ENCODE assay signal across 21 cellular contexts in the genomic region with DNA sequence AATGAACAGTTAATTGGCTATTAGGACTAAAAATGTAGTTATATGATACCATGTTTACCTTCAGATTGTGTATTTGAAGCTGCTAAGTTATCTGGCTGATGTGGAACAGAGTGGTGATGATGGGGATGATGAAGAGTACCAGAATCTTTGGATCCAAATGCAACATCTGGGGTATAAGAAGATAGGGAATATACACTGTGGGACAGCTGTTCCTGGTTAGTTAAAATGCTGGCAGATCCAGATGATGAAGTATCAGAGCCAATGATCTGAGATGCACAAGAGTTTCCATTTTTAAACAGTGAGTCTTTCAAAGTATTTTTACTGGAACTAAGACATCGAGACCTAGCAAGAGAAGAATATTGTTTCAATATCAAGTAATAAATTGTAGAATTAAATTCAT. TPM values are rescaled to one million over a fixed set of nuclear protein-coding genes. Genes with fewer than 3 reads are reported as not detected.
DNase-seq lines count a peak whose midpoint lies in the region; ATAC-seq, FAIRE-seq and TF ChIP-seq lines count a peak whose summit lies in the region.
"Had no signal": no experiment of that assay in that cellular context is flagged by ENCODE, and none has a peak within 500 bp of the region (broad histone marks: within the 10 kb centered on the region; RNA-seq: fewer than 3 reads in every experiment).

No MANE protein-coding gene starts in this region.

- H3K9me3 ChIP-seq in GM12878 (replicated peaks; ENCODE audit: control insufficient read depth, insufficient read depth, low read length), result no peaks in the 10 kb centered on the region
- H3K9me3 ChIP-seq: A549, BE2C had no signal

- peak; percentile 44 for FAIRE-seq in GM12878 (lab: Jason Lieb, UNC)
- FAIRE-seq: A549, G401.6, GM12892, GM18507 had no signal

- peaks cover 0 to 29% of the 10 kb centered on the region in 2 experiments; a peak in 3 of 4 replicates for H3K36me3 ChIP-seq in GM12878 (ENCODE audit: control insufficient read depth in 2 of 2, insufficient read depth in 2 of 2, low read length in 1 of 2)

- SMC1A ChIA-PET in GM12878 (lab: Charles Lee; ENCODE audit: uncharacterized antibody, unreplicated experiment), result interaction anchor here (0.9 to 1.3 kb wide), 2 partner anchors 25 to 29 kb away, joined by 3 to 4 read pairs; no protein-coding TSS in a partner anchor

- no peak overlapping the region for H3K4me2 ChIP-seq in GM12878 (ENCODE audit: control insufficient read depth, insufficient read depth)
- H3K4me2 ChIP-seq: A549, BLaER1 had no signal

- H3K4me1 Mint-ChIP-seq in activated naive CD4-positive, alpha-beta T cell treated with anti-CD3 and anti-CD28 coated beads, Interleukin-2, amount 10 ng/mL, durations not matched to agents 7 days and 5 days, result no peaks in the 10 kb centered on the region
- H3K4me1 Mint-ChIP-seq: CD4-positive, alpha-beta memory T cell; CD8-positive, alpha-beta memory T cell had no signal

- DNase-seq in AG10803 (ENCODE audit: low read depth), result peak; percentile 6
- DNase-seq in GM12878 (ENCODE audit: low read depth, low spot score), result no peak
- DNase-seq in fibroblast of peridontal ligament (ENCODE audit: extremely low read depth), result peak; percentile 27
- no peak for DNase-seq in activated naive CD4-positive, alpha-beta T cell treated with anti-CD3 and anti-CD28 coated beads, Interleukin-2, amount 10 ng/mL, durations not matched to agents 7 days and 5 days
- DNase-seq in stimulated activated CD4-positive, alpha-beta T cell treated with anti-CD3 and anti-CD28 coated beads, Interleukin-4, amount 100 ng/mL, for 24 hours, result no peak
- DNase-seq in hippocampal formation (lab: John Stamatoyannopoulos, UW), result no peak
- DNase-seq: BE2C; C1 segment of cervical spinal cord; CD4-positive, alpha-beta memory T cell; CD4-positive, CD25-positive, alpha-beta regulatory T cell; CD8-positive, alpha-beta memory T cell; COR-L47; DMS79 treated with DMSO at 0.1 percent for 48 hours; GF-D8 had no signal

- H3K9ac ChIP-seq in GM12878 (ENCODE audit: control insufficient read depth, insufficient read depth, low read length), result no peak overlapping the region
- H3K9ac ChIP-seq: BLaER1 had no signal

- no peaks in the 10 kb centered on the region for H3K4me1 ChIP-seq in GM12878 (ENCODE audit: control insufficient read depth, insufficient read depth, low read length)
- H3K4me1 ChIP-seq: A549, BE2C, BLaER1 had no signal

- no peaks in the 10 kb centered on the region for H3K79me2 ChIP-seq in GM12878 (ENCODE audit: control insufficient read depth, insufficient read depth, low read length)

- TF ChIP-seq POLR2A in GM12878 (IDR thresholded peaks at IDR 0.05; ENCODE audit: low read depth, low read length), result no peak

- TF ChIP-seq EP300 in GM12878 (IDR thresholded peaks at IDR 0.05; ENCODE audit: borderline replicate concordance in 1 of 2, control insufficient read depth in 1 of 2, low read depth in 2 of 2, low read length in 2 of 2), result no peak

- no peaks in the 10 kb centered on the region for H3K27me3 ChIP-seq in GM12878 (replicated peaks in 1 of 2; ENCODE audit: control insufficient read depth in 2 of 2, insufficient read depth in 2 of 2, low read length in 1 of 2)
- H3K27me3 ChIP-seq: BE2C, BLaER1 had no signal

- H3K4me3 Mint-ChIP-seq in activated naive CD4-positive, alpha-beta T cell treated with anti-CD3 and anti-CD28 coated beads, Interleukin-2, amount 10 ng/mL, durations not matched to agents 7 days and 5 days, result no peak overlapping the region
- H3K4me3 Mint-ChIP-seq: CD14-positive monocyte; CD4-positive, alpha-beta memory T cell; CD4-positive, CD25-positive, alpha-beta regulatory T cell; CD8-positive, alpha-beta memory T cell had no signal

- POLR2A ChIA-PET in GM12878 (lab: Charles Lee), result no interaction called here

- intact Hi-C loops in GM12878 (cut with micrococcal nuclease; ENCODE audit: unreplicated experiment), result no loop called here

- no peak overlapping the region for H3K4me3 ChIP-seq in AG10803 (ENCODE audit: low read length)
- H3K4me3 ChIP-seq in GM12878, result no peak overlapping the region
- H3K4me3 ChIP-seq: A549, BLaER1 had no signal

- TF ChIP-seq RAD21 in GM12878 (IDR thresholded peaks at IDR 0.05; ENCODE audit: insufficient read depth, low read depth, low read length), result no peak

- no peak overlapping the region for H3K27ac ChIP-seq in GM12878 (ENCODE audit: control insufficient read depth, insufficient read depth)
- H3K27ac ChIP-seq: 22Rv1, A549, BLaER1 had no signal

- RAD21 ChIA-PET in GM12878 (lab: Charles Lee; ENCODE audit: unreplicated experiment), result no interaction called here

- no TSS peak for BruUV-seq in GM12878 (replicated peaks; lab: Mats Ljungman, UMichigan)

- no peak for ATAC-seq in GM12878
- ATAC-seq: A549 had no signal

- no peak overlapping the region for H2AFZ ChIP-seq in GM12878 (ENCODE audit: control insufficient read depth, low read depth, low read length)

- no peak overlapping the region for H3K27ac Mint-ChIP-seq in activated naive CD4-positive, alpha-beta T cell treated with anti-CD3 and anti-CD28 coated beads, Interleukin-2, amount 10 ng/mL, durations not matched to agents 7 days and 5 days
- H3K27ac Mint-ChIP-seq: CD4-positive, CD25-positive, alpha-beta regulatory T cell had no signal

- peaks cover 43% of the 10 kb centered on the region for H3K36me3 Mint-ChIP-seq in activated naive CD4-positive, alpha-beta T cell treated with anti-CD3 and anti-CD28 coated beads, Interleukin-2, amount 10 ng/mL, durations not matched to agents 7 days and 5 days

- CTCF ChIA-PET in GM12878 (lab: Yijun Ruan, JAX), result interaction anchor here (1.2 kb wide), 1 partner anchor 115 kb away, joined by 5 read pairs; no protein-coding TSS in a partner anchor
- CTCF ChIA-PET in activated naive CD4-positive, alpha-beta T cell treated with anti-CD3 and anti-CD28 coated beads, Interleukin-2, amount 10 ng/mL, durations not matched to agents 7 days and 5 days (lab: Charles Lee), result no interaction called here

- H3K9me3 Mint-ChIP-seq in activated naive CD4-positive, alpha-beta T cell treated with anti-CD3 and anti-CD28 coated beads, Interleukin-2, amount 10 ng/mL, durations not matched to agents 7 days and 5 days, result no peaks in the 10 kb centered on the region
- H3K9me3 Mint-ChIP-seq: CD4-positive, alpha-beta memory T cell; CD8-positive, alpha-beta memory T cell had no signal

- no peak for TF ChIP-seq CTCF in AG10803 (conservative IDR thresholded peaks at IDR 0.05; ENCODE audit: low read length)
- TF ChIP-seq CTCF in GM12878 (IDR thresholded peaks at IDR 0.05 in 2 of 3, conservative IDR thresholded peaks at IDR 0.05 in 1 of 3; ENCODE audit: control insufficient read depth in 2 of 3, extremely low read depth in 1 of 3, insufficient read depth in 1 of 3, low read depth in 3 of 3, low read length in 3 of 3), result no peak

- in situ Hi-C loops in GM12878 (cut with MboI), result no loop called here

- no peaks in the 10 kb centered on the region for H3K27me3 Mint-ChIP-seq in activated naive CD4-positive, alpha-beta T cell treated with anti-CD3 and anti-CD28 coated beads, Interleukin-2, amount 10 ng/mL, durations not matched to agents 7 days and 5 days
- H3K27me3 Mint-ChIP-seq: CD4-positive, alpha-beta memory T cell; CD4-positive, CD25-positive, alpha-beta regulatory T cell; CD8-positive, alpha-beta memory T cell had no signal

- WGBS in GM12878 (ENCODE audit: insufficient coverage, insufficient replicate concordance, low lambda C conversion rate, missing lambda C conversion rate), result 100% methylated on average over 1 of the region's 1 CpG

- H4K20me1 ChIP-seq in GM12878 (ENCODE audit: control insufficient read depth, insufficient read depth), result no peaks in the 10 kb centered on the region
- H4K20me1 ChIP-seq: BLaER1 had no signal

TF ChIP-seq in GM12878, 131 proteins besides CTCF, POLR2A, EP300 and RAD21:
- no peak for TF ChIP-seq ZNF24 (IDR thresholded peaks at IDR 0.05)
- TF ChIP-seq POLR2AphosphoS5 (IDR thresholded peaks at IDR 0.05; ENCODE audit: low read length), result no peak

RNA-seq across cellular contexts. Expression of a gene that starts 31.6 kb away (rescaled TPM):
- total RNA-seq in GM12878 (2013; cell fraction: nucleolus; rRNA removed), result 79.4 and 95.8 TPM in 2 replicates
- 30.0 and 35.9 TPM in 2 replicates for total RNA-seq in GM12878 (2014; rRNA removed)
- 36.1 and 41.1 TPM in 2 replicates for total RNA-seq in GM12878 (2014; rRNA removed; fragmentation: Illumina TruSeq; extraction: Trizol)
- 28.2 and 29.4 TPM in 2 replicates for total RNA-seq in GM12878 (2021)
- polyA plus RNA-seq in GM12878 (2011; ENCODE audit: low read depth), result 5.3 TPM
- 52.4 and 54.4 TPM in 2 replicates for polyA plus RNA-seq in GM12878 (2011; rRNA removed)
- 20.8 and 25.5 TPM in 2 replicates for polyA plus RNA-seq in GM12878 (2011; cell fraction: cytosol; rRNA removed)
- polyA plus RNA-seq in GM12878 (2011; cell fraction: nucleus; rRNA removed), result 17.9 and 23.1 TPM in 2 replicates
- 9.5 and 9.9 TPM in 2 replicates for polyA plus RNA-seq in GM12878 (2012)
- polyA plus RNA-seq in GM12878 (2014; fragmentation: Illumina TruSeq; extraction: Trizol), result 34.8 and 39.8 TPM in 2 replicates
- 10 to 100 TPM in 1 of 2 experiments, 1 to 10 TPM in 1; 8.1 to 12.5 TPM for polyA plus RNA-seq in GM12878 (2014; fragmentation: Nextera tagmentation; extraction: Ambion mirVana)
- polyA plus RNA-seq in GM12878 (2014; rRNA removed), result 17.3 and 21.2 TPM in 2 replicates
- polyA plus RNA-seq in GM12878 (2016; fragmentation: Nextera tagmentation; extraction: Ambion mirVana), result 10 to 100 TPM; 21.4 to 23.9 TPM
- polyA minus RNA-seq in GM12878 (2011; rRNA and poly(A)+ RNA removed), result 48.7 and 65.6 TPM in 2 replicates
- polyA minus RNA-seq in GM12878 (2011; cell fraction: cytosol; rRNA and poly(A)+ RNA removed), result 14.8 and 20.3 TPM in 2 replicates
- 26.7 and 42.0 TPM in 2 replicates for polyA minus RNA-seq in GM12878 (2011; cell fraction: nucleus; rRNA and poly(A)+ RNA removed)

RNA-seq across cellular contexts. Expression of a gene that starts 44.9 kb away (rescaled TPM):
- total RNA-seq in GM12878 (2013; cell fraction: nucleolus; rRNA removed), result 107 and 125 TPM in 2 replicates
- total RNA-seq in GM12878 (2014; rRNA removed) (59.6 and 62.8 TPM in 2 replicates), GM12878 (2014; rRNA removed; fragmentation: Illumina TruSeq; extraction: Trizol) (55.4 and 56.6 TPM in 2 replicates), GM12878 (2021) (77.5 and 80.0 TPM in 2 replicates)
- polyA plus RNA-seq in GM12878 (2011; ENCODE audit: low read depth), result 56.2 TPM
- polyA plus RNA-seq in GM12878 (2011; rRNA removed) (52.7 and 65.0 TPM in 2 replicates), GM12878 (2014; fragmentation: Illumina TruSeq; extraction: Trizol) (54.1 and 57.9 TPM in 2 replicates), GM12878 (2014; fragmentation: Nextera tagmentation; extraction: Ambion mirVana) (10 to 100 TPM; 27.6 to 39.0 TPM), GM12878 (2014; rRNA removed) (55.3 and 58.6 TPM in 2 replicates), GM12878 (2016; fragmentation: Nextera tagmentation; extraction: Ambion mirVana) (10 to 100 TPM; 54.5 to 56.2 TPM)
- 53.4 and 56.3 TPM in 2 replicates for polyA plus RNA-seq in GM12878 (2011; cell fraction: cytosol; rRNA removed)
- polyA plus RNA-seq in GM12878 (2011; cell fraction: nucleus; rRNA removed), result 137 and 152 TPM in 2 replicates
- 58.5 and 59.1 TPM in 2 replicates for polyA plus RNA-seq in GM12878 (2012)
- polyA minus RNA-seq in GM12878 (2011; rRNA and poly(A)+ RNA removed), result 74.3 and 86.8 TPM in 2 replicates
- 20.0 and 20.2 TPM in 2 replicates for polyA minus RNA-seq in GM12878 (2011; cell fraction: cytosol; rRNA and poly(A)+ RNA removed)
- polyA minus RNA-seq in GM12878 (2011; cell fraction: nucleus; rRNA and poly(A)+ RNA removed), result 44.1 and 51.7 TPM in 2 replicates

Comparison
In these comparisons a context has a peak if more than half of its experiments do, and no peak if none do; other contexts are left out.
1. DNase-seq: peak in AG10803 (single experiment) and fibroblast of peridontal ligament (single experiment); none in GM12878 (single experiment), activated naive CD4-positive, alpha-beta T cell treated with anti-CD3 and anti-CD28 coated beads, Interleukin-2, amount 10 ng/mL, durations not matched to agents 7 days and 5 days (single experiment), stimulated activated CD4-positive, alpha-beta T cell treated with anti-CD3 and anti-CD28 coated beads, Interleukin-4, amount 100 ng/mL, for 24 hours (single experiment) and hippocampal formation (0 of 2).